In the genomic region with DNA sequence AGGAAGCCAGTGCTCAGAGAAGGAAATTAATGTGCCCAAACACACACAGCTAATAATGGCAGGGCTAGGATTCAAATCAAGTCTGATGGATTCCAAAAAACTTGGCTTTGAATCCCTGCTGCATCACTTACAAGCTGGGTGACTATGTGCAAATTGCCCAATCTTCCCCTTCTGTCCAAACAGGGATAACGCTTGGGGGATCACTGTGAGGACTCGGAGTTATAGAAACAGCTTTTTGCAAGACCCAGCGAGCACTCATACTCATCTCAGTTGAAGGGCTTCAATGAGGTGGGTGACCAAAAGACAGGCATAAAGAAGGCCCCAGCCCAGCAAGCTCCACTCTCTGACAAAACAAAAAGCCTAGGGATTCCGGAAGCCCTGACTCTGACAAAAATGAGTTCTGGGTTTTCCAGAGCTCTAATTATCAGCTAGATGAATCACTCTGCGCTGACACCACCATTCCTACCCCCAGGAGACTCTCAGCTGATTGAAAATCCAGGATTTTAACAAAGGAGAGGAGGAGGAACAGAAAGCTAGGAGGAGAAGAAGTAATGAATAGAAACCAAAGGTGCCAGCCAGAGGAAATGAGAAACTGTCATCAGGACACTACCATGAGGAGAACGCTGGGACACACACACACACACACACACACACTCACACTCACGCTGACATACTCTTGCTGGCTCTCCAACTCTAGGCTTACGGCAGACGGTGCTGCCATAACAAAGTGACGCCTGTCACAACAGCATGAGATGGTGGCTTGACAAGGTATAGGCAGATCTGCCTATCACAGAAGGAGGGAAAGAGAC, we compare ENCODE assay signal across 8 cellular contexts. TPM values are rescaled to one million over a fixed set of nuclear protein-coding genes. Genes with fewer than 3 reads are reported as not detected.
DNase-seq lines count a peak whose midpoint lies in the region; ATAC-seq, FAIRE-seq and TF ChIP-seq lines count a peak whose summit lies in the region.

No MANE protein-coding gene starts in this region.

- peak overlapping the region; percentile 99 for H3K27ac Mint-ChIP-seq in WTC11

- RAD21 ChIA-PET in HCT116 (lab: Charles Lee; ENCODE audit: low non-redundant PET in 1 of 2, low total read pairs in 2 of 2, uncharacterized antibody in 2 of 2, unreplicated experiment in 2 of 2): no interaction called here

- POLR2A ChIA-PET in A549 (lab: Yijun Ruan, JAX): interaction anchor here (0.6 to 3.7 kb wide), 10 partner anchors 10 to 238 kb away, joined by 3 to 40 read pairs (median 6); a partner anchor contains a TSS
- POLR2A ChIA-PET in HCT116 (lab: Charles Lee): interaction anchor here (0.8 to 5.5 kb wide), 13 partner anchors 8 to 314 kb away, joined by 3 to 219 read pairs (median 7); a partner anchor contains a TSS
- POLR2A ChIA-PET in WTC11 (lab: Charles Lee): interaction anchor here (0.9 to 5.9 kb wide), 10 partner anchors 11 to 81 kb away, joined by 3 to 172 read pairs (median 8); a partner anchor contains a TSS

- no peaks in the 10 kb centered on the region for H3K9me3 ChIP-seq in A549
- H3K9me3 ChIP-seq in HCT116 (ENCODE audit: control insufficient read depth in 1 of 2, insufficient read depth in 1 of 2, low read depth in 1 of 2, low read length in 2 of 2): no peaks in the 10 kb centered on the region

- H3K4me1 Mint-ChIP-seq in WTC11: peaks cover 27% of the 10 kb centered on the region

- H3K36me3 ChIP-seq in HCT116 (ENCODE audit: control insufficient read depth in 1 of 2, insufficient read depth in 2 of 2, low read length in 2 of 2) (peaks cover 2 to 10% of the 10 kb centered on the region in 2 experiments; a peak in 2 of 4 replicates), rectal smooth muscle tissue (ENCODE audit: control insufficient read depth, insufficient read depth, low read length) (peaks cover 9% of the 10 kb centered on the region)

- H3K36me3 Mint-ChIP-seq in WTC11: peaks cover 3% of the 10 kb centered on the region

- no peak for TF ChIP-seq CTCF in A549 (IDR thresholded peaks at IDR 0.05)
- no peak for TF ChIP-seq CTCF in HCT116 (IDR thresholded peaks at IDR 0.05 in 2 of 3, conservative IDR thresholded peaks at IDR 0.05 in 1 of 3; ENCODE audit: borderline replicate concordance in 1 of 3, insufficient read depth in 1 of 3, low read depth in 2 of 3, low read length in 2 of 3)
- no peak for TF ChIP-seq CTCF in WTC11 (IDR thresholded peaks at IDR 0.05)
- TF ChIP-seq CTCF in foreskin fibroblast (IDR thresholded peaks at IDR 0.05; ENCODE audit: low read depth, low read length): no peak

- DNase-seq in A549 (ENCODE audit: low read depth in 1 of 2, low spot score in 1 of 2) (no peak), HCT116 (ENCODE audit: low read depth, low spot score) (no peak), WTC11 (ENCODE audit: low spot score) (no peak), foreskin fibroblast (peak; percentile 79 to 88), GM19238 (ENCODE audit: insufficient read length, low spot score) (no peak), NCI-H1417 (lab: John Stamatoyannopoulos, UW) (no peak)

- peak overlapping the region; percentile 98 for H3K4me2 ChIP-seq in A549
- peak overlapping the region; percentile 96 for H3K4me2 ChIP-seq in HCT116 (ENCODE audit: low read length)

- peak overlapping the region; percentile 84 for H3K9ac ChIP-seq in HCT116 (ENCODE audit: low read length)
- peak overlapping the region; percentile 92 for H3K9ac ChIP-seq in rectal smooth muscle tissue (ENCODE audit: low read length)

- H3K4me3 ChIP-seq in A549: peak overlapping the region; percentile 63; the same call in 2 of the 3 replicates
- peak overlapping the region; percentile 50 to 96 for H3K4me3 ChIP-seq in HCT116 (replicated peaks in 1 of 2; ENCODE audit: low read depth in 1 of 2, low read length in 2 of 2)
- H3K4me3 ChIP-seq in foreskin fibroblast (ENCODE audit: low read depth in 1 of 2, low read length in 2 of 2): peak overlapping the region; percentile 47 to 62
- peak overlapping the region; percentile 89 for H3K4me3 ChIP-seq in rectal smooth muscle tissue (ENCODE audit: low read length)

- no peaks in the 10 kb centered on the region for H3K9me3 Mint-ChIP-seq in WTC11

- H3K4me1 ChIP-seq in A549 (peaks cover 28% of the 10 kb centered on the region), HCT116 (ENCODE audit: control insufficient read depth in 1 of 2, insufficient read depth in 2 of 2, low read length in 2 of 2) (peaks cover 16 to 32% of the 10 kb centered on the region in 2 experiments), rectal smooth muscle tissue (ENCODE audit: control insufficient read depth, insufficient read depth, low read length) (peaks cover 20% of the 10 kb centered on the region)

- CTCF ChIA-PET in A549 (lab: Yijun Ruan, JAX): interaction anchor here (1.0 to 4.2 kb wide), 7 partner anchors 9 to 1296 kb away, joined by 3 to 25 read pairs (median 3); a partner anchor contains a TSS
- CTCF ChIA-PET in HCT116 (lab: Charles Lee): interaction anchor here (0.9 to 1.8 kb wide), 5 partner anchors 10 to 238 kb away, joined by 3 to 7 read pairs (median 5); a partner anchor contains a TSS
- CTCF ChIA-PET in WTC11 (lab: Charles Lee): interaction anchor here (1.0 to 2.0 kb wide), 8 partner anchors 10 to 163 kb away, joined by 3 to 23 read pairs (median 4); a partner anchor contains a TSS

- no peak overlapping the region for H2AFZ ChIP-seq in HCT116 (ENCODE audit: low read depth, low read length, poor library complexity, severe bottlenecking)

- H3K9me2 ChIP-seq in HCT116 (ENCODE audit: insufficient read depth): no peaks in the 10 kb centered on the region

- H3K27me3 Mint-ChIP-seq in WTC11 (ENCODE audit: low read depth): no peaks in the 10 kb centered on the region

- peak overlapping the region; percentile 96 to 100 for H3K27ac ChIP-seq in A549
- H3K27ac ChIP-seq in HCT116 (ENCODE audit: low read depth, low read length): peak overlapping the region; percentile 89
- H3K27ac ChIP-seq in rectal smooth muscle tissue (ENCODE audit: low read depth, low read length): peak overlapping the region; percentile 98

- intact Hi-C loops in HCT116 (cut with micrococcal nuclease): loop anchor here (10.0 kb wide), 1 partner anchor 233 kb away; a partner anchor contains a TSS

- TF ChIP-seq RAD21 in A549 (conservative IDR thresholded peaks at IDR 0.05 in 1 of 2, IDR thresholded peaks at IDR 0.05 in 1 of 2) (no peak), HCT116 (IDR thresholded peaks at IDR 0.05; ENCODE audit: low read depth) (no peak)

- no TSS peak for BruUV-seq in HCT116 (replicated peaks; lab: Mats Ljungman, UMichigan)

- no peak for ATAC-seq in A549
- ATAC-seq in HCT116: no peak
- no peak for ATAC-seq in WTC11
- ATAC-seq in GM21723 (IDR thresholded peaks at IDR 0.05; ENCODE audit: unreplicated experiment): no peak

- WGBS in A549 (ENCODE audit: missing lambda C conversion rate): 72% methylated on average over 10 of the region's 10 CpGs

- TF ChIP-seq EP300 in A549 (IDR thresholded peaks at IDR 0.05): no peak

- FAIRE-seq in A549 (lab: Jason Lieb, UNC): no peak

- H3K4me3 Mint-ChIP-seq in WTC11: peak overlapping the region; percentile 85

- H3K79me2 ChIP-seq in HCT116 (ENCODE audit: insufficient read depth, low read length): peaks cover 31% of the 10 kb centered on the region

- no peaks in the 10 kb centered on the region for H4K20me1 ChIP-seq in HCT116 (ENCODE audit: insufficient read depth)

- no peaks in the 10 kb centered on the region for H3K27me3 ChIP-seq in HCT116 (ENCODE audit: insufficient read depth, low read length)
- H3K27me3 ChIP-seq in rectal smooth muscle tissue (ENCODE audit: control insufficient read depth, insufficient read depth, low read length): no peaks in the 10 kb centered on the region

- TF ChIP-seq POLR2A in A549 (IDR thresholded peaks at IDR 0.05; ENCODE audit: low read length) (no peak), HCT116 (IDR thresholded peaks at IDR 0.05; ENCODE audit: borderline replicate concordance, extremely low read depth, insufficient read depth, insufficient read length) (no peak)

TF ChIP-seq in HCT116, 20 proteins besides CTCF, POLR2A, EP300 and RAD21 (continues in another document):
- no peak for TF ChIP-seq CBX3 (IDR thresholded peaks at IDR 0.05; ENCODE audit: low read depth)

TF ChIP-seq in WTC11, 78 proteins besides CTCF, POLR2A, EP300 and RAD21 (continues in another document):
- TF ChIP-seq NFATC4 (CRISPR knock-in tag; IDR thresholded peaks at IDR 0.05): no peak
- TF ChIP-seq, protein P1, sequence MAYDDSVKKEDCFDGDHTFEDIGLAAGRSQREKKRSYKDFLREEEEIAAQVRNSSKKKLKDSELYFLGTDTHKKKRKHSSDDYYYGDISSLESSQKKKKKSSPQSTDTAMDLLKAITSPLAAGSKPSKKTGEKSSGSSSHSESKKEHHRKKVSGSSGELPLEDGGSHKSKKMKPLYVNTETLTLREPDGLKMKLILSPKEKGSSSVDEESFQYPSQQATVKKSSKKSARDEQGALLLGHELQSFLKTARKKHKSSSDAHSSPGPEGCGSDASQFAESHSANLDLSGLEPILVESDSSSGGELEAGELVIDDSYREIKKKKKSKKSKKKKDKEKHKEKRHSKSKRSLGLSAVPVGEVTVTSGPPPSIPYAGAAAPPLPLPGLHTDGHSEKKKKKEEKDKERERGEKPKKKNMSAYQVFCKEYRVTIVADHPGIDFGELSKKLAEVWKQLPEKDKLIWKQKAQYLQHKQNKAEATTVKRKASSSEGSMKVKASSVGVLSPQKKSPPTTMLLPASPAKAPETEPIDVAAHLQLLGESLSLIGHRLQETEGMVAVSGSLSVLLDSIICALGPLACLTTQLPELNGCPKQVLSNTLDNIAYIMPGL (CRISPR knock-in tag; IDR thresholded peaks at IDR 0.05): no peak

RNA-seq across cellular contexts. Expression of a gene that starts 1.6 kb away (rescaled TPM):
- 8.9 and 10.5 TPM in 2 replicates for polyA plus RNA-seq in A549 (2011; rRNA removed)
- 10.0 and 12.0 TPM in 2 replicates for polyA plus RNA-seq in A549 (2012; cell fraction: cytosol; rRNA removed)
- polyA plus RNA-seq in A549 (2012; cell fraction: nucleus; rRNA removed): 22.8 and 25.9 TPM in 2 replicates
- 6.0 to 7.6 TPM (median 6.8 TPM) in 3 replicates for polyA plus RNA-seq in A549 (2017; fragmentation: RNase III; extraction: RNeasy Plus Mini Kit Qiagen cat#74134 plus additional on column Dnase treatment)
- 12.3 and 15.2 TPM in 2 replicates for polyA minus RNA-seq in A549 (2011; rRNA and poly(A)+ RNA removed)
- 33.9 TPM for total RNA-seq in HCT116 (2021; ENCODE audit: unreplicated experiment)
- 32.4 and 34.9 TPM in 2 replicates for polyA plus RNA-seq in HCT116 (2012)
- 17.8 to 24.7 TPM (median 20.4 TPM) in 3 replicates for total RNA-seq in WTC11 (2021)

RNA-seq across cellular contexts. Expression of a gene that starts 10.4 kb away (rescaled TPM):
- 44.3 and 54.9 TPM in 2 replicates for polyA plus RNA-seq in A549 (2011; rRNA removed)
- polyA plus RNA-seq in A549 (2012; cell fraction: cytosol; rRNA removed): 107 and 112 TPM in 2 replicates
- 43.2 and 51.7 TPM in 2 replicates for polyA plus RNA-seq in A549 (2012; cell fraction: nucleus; rRNA removed)
- polyA plus RNA-seq in A549 (2017; fragmentation: RNase III; extraction: RNeasy Plus Mini Kit Qiagen cat#74134 plus additional on column Dnase treatment): 40.3 to 43.3 TPM (median 40.7 TPM) in 3 replicates
- 30.2 and 39.9 TPM in 2 replicates for polyA minus RNA-seq in A549 (2011; rRNA and poly(A)+ RNA removed)
- 49.5 TPM for total RNA-seq in HCT116 (2021; ENCODE audit: unreplicated experiment)
- polyA plus RNA-seq in HCT116 (2012): 62.3 and 62.4 TPM in 2 replicates
- 49.1 to 56.3 TPM (median 49.3 TPM) in 3 replicates for total RNA-seq in WTC11 (2021)

Comparison
In these comparisons a context has a peak if more than half of its experiments do, and no peak if none do; other contexts are left out.
1. DNase-seq: peak in foreskin fibroblast (2 of 2); none in A549 (0 of 2), HCT116 (single experiment), WTC11 (single experiment), GM19238 (single experiment) and NCI-H1417 (0 of 3).
2. Peak in every context shown above with its lines, with median percentiles within 50 percentile points of each other: H3K27ac ChIP-seq and H3K4me3 ChIP-seq.